Comparison of ENCODE assay signal across 1 cellular context in the genomic region with DNA sequence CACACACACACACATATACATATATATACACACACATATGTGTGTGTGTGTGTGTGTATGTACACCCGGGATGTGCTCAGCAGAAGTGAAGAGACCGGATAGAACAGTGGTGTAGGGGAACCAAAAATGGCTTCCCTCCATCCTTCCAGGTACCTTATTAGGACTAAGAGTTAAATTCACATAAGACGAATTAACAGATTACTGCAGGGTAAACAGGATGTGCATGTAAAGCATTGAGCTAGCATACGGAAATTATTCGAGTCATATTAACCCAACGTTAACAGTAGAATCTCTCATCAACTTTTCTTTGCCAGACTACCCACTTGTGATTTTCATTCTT.
TF ChIP-seq lines count a peak whose summit lies in the region.

No MANE protein-coding gene starts in this region.

TF ChIP-seq in H1, 55 proteins besides CTCF, POLR2A, EP300 and RAD21:
- TF ChIP-seq E2F6 (IDR thresholded peaks at IDR 0.05) (no peak), CREB1 (IDR thresholded peaks at IDR 0.05) (no peak), TCF12 (IDR thresholded peaks at IDR 0.05; ENCODE audit: low read depth, low read length) (no peak), GTF2F1 (IDR thresholded peaks at IDR 0.05; ENCODE audit: borderline replicate concordance, low read depth, low read length) (no peak)
